In the genomic region with DNA sequence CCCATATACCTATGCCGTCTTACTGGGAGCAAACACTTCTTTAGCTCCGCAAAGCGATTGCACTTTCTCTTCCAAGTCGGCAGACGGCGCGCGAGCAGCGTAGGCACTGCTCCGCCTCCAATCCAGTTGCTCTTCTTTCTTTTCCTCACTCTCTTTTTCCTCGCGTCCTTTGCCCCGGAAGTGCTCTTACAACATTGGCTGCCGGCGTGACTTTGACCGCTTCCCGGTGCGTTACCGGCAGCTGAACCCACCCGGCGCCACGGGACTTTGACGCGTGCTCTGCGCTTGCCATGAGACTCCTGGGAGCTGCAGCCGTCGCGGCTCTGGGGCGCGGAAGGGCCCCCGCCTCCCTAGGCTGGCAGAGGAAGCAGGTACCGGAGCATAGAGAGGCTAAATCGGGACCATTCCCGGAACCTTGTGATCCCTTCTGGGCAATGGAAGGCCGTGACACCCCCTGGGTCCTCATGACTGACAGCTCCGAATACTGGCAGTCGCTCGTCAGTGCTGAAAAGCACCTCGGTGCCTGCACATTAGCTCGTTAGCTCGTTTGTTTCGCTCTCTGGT, we compare ENCODE assay signal across 8 cellular contexts. TPM values are rescaled to one million over a fixed set of nuclear protein-coding genes. Genes with fewer than 3 reads are reported as not detected.
DNase-seq lines count a peak whose midpoint lies in the region; TF ChIP-seq lines count a peak whose summit lies in the region.

Gene GFM1 (plus strand): TSS at position 183 of the 564 bp plus-strand sequence. CDS start 108 bp downstream, at position 291.

- no peaks in the 10 kb centered on the region for H3K9me3 Mint-ChIP-seq in activated naive CD4-positive, alpha-beta T cell treated with anti-CD3 and anti-CD28 coated beads, Interleukin-2, amount 10 ng/mL, durations not matched to agents 7 days and 5 days

- H3K27me3 Mint-ChIP-seq in activated naive CD4-positive, alpha-beta T cell treated with anti-CD3 and anti-CD28 coated beads, Interleukin-2, amount 10 ng/mL, durations not matched to agents 7 days and 5 days: no peaks in the 10 kb centered on the region

- H3K36me3 Mint-ChIP-seq in activated naive CD4-positive, alpha-beta T cell treated with anti-CD3 and anti-CD28 coated beads, Interleukin-2, amount 10 ng/mL, durations not matched to agents 7 days and 5 days: peaks cover 15% of the 10 kb centered on the region

- peak within 1 kb of the TSS; percentile 22 for H3K27ac ChIP-seq in temporal lobe (ENCODE audit: low read depth, low read length)

- CTCF ChIA-PET in HEK293T (lab: Yijun Ruan, JAX): interaction anchor here (0.6 to 1.9 kb wide), 3 partner anchors 15 to 164 kb away, joined by 4 to 8 read pairs (median 5); no protein-coding TSS in a partner anchor
- CTCF ChIA-PET in activated naive CD4-positive, alpha-beta T cell treated with anti-CD3 and anti-CD28 coated beads, Interleukin-2, amount 10 ng/mL, durations not matched to agents 7 days and 5 days (lab: Charles Lee): interaction anchor here (0.6 to 3.2 kb wide), 18 partner anchors 9 to 609 kb away, joined by 3 to 37 read pairs (median 6); partner anchors contain the start of genes LXN and MFSD1

- H3K4me1 Mint-ChIP-seq in activated naive CD4-positive, alpha-beta T cell treated with anti-CD3 and anti-CD28 coated beads, Interleukin-2, amount 10 ng/mL, durations not matched to agents 7 days and 5 days: peaks cover 30% of the 10 kb centered on the region

- POLR2A ChIA-PET in HEK293T (lab: Yijun Ruan, JAX): interaction anchor here (0.5 to 1.4 kb wide), 4 partner anchors 12 to 75 kb away, joined by 3 to 4 read pairs (median 3); partner anchors contain the start of gene MLF1

- H3K27ac Mint-ChIP-seq in activated naive CD4-positive, alpha-beta T cell treated with anti-CD3 and anti-CD28 coated beads, Interleukin-2, amount 10 ng/mL, durations not matched to agents 7 days and 5 days: peak within 1 kb of the TSS; percentile 81

- peak within 1 kb of the TSS; percentile 93 for H3K4me3 Mint-ChIP-seq in activated naive CD4-positive, alpha-beta T cell treated with anti-CD3 and anti-CD28 coated beads, Interleukin-2, amount 10 ng/mL, durations not matched to agents 7 days and 5 days

- DNase-seq in GM04504 (ENCODE audit: low read depth) (peak; percentile 86), HEK293T (ENCODE audit: extremely low spot score) (peak; percentile 89), MV-4-11 (lab: John Stamatoyannopoulos, UW) (peak; percentile 94), SK-N-DZ (ENCODE audit: low spot score) (peak; percentile 99), germinal center (ENCODE audit: low spot score) (peak; percentile 82), nucleus accumbens (lab: John Stamatoyannopoulos, UW) (peak; percentile 51 to 97 (median 89))
- DNase-seq in activated naive CD4-positive, alpha-beta T cell treated with anti-CD3 and anti-CD28 coated beads, Interleukin-2, amount 10 ng/mL, durations not matched to agents 7 days and 5 days: peak; percentile 93

TF ChIP-seq in HEK293T, 16 proteins besides CTCF, POLR2A, EP300 and RAD21:
- TF ChIP-seq, protein P1, sequence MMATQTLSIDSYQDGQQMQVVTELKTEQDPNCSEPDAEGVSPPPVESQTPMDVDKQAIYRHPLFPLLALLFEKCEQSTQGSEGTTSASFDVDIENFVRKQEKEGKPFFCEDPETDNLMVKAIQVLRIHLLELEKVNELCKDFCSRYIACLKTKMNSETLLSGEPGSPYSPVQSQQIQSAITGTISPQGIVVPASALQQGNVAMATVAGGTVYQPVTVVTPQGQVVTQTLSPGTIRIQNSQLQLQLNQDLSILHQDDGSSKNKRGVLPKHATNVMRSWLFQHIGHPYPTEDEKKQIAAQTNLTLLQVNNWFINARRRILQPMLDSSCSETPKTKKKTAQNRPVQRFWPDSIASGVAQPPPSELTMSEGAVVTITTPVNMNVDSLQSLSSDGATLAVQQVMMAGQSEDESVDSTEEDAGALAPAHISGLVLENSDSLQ (IDR thresholded peaks at IDR 0.05): peak; percentile 97
- TF ChIP-seq L3MBTL2 (conservative IDR thresholded peaks at IDR 0.05) (peak; percentile 82), LEF1 (IDR thresholded peaks at IDR 0.05; ENCODE audit: borderline replicate concordance) (no peak), CTBP1 (IDR thresholded peaks at IDR 0.05; ENCODE audit: borderline replicate concordance) (peak; percentile 42; the same call in 1 of the 2 replicates), ELF4 (IDR thresholded peaks at IDR 0.05) (peak; percentile 66; the same call in 1 of the 2 replicates)
TF ChIP-seq in HEK293T: peak in this region for 4.

RNA-seq across cellular contexts. Expression of gene GFM1, which starts in this region (rescaled TPM):
- 34.7 and 56.0 TPM in 2 replicates for polyA plus RNA-seq in SK-N-DZ (2014; cell fraction: cytosol; rRNA removed)
- 64.4 and 85.0 TPM in 2 replicates for polyA plus RNA-seq in SK-N-DZ (2014; cell fraction: nucleus; rRNA removed)
- 55.6 TPM for total RNA-seq in temporal lobe

Comparison
In these comparisons a context has a peak if more than half of its experiments do, and no peak if none do; other contexts are left out.
1. Peak in every context shown above with its lines: DNase-seq and H3K27ac ChIP-seq.